Comparison of ENCODE assay signal across 8 cellular contexts in genomic region chr19:55625004-55625326, GRCh38. TPM values are rescaled to one million over a fixed set of nuclear protein-coding genes. Genes with fewer than 3 reads are reported as not detected.
DNase-seq lines count a peak whose midpoint lies in the region; ATAC-seq and TF ChIP-seq lines count a peak whose summit lies in the region.

No MANE protein-coding gene starts in this region.

- ATAC-seq in naive B cell (ENCODE audit: low read depth in 2 of 2), result no peak

- no peaks in the 10 kb centered on the region for H3K4me1 ChIP-seq in HUES64 (ENCODE audit: insufficient read depth, low read length)

- POLR2A ChIA-PET in AG04450 (lab: Yijun Ruan, JAX), result interaction anchor here (0.7 to 1.3 kb wide), 16 partner anchors 10 to 366 kb away, joined by 3 to 8 read pairs (median 4); partner anchors contain the start of genes FIZ1, NAT14, PPP6R1 and U2AF2

- H3K27ac Mint-ChIP-seq in naive B cell, result peak overlapping the region; percentile 96 to 100 (median 98)

- H3K27ac ChIP-seq in AG04450 (ENCODE audit: low read depth, low read length) (peak overlapping the region; percentile 90), HUES64 (ENCODE audit: low read depth, low read length) (peak overlapping the region; percentile 99; the same call in 1 of the 2 replicates)

- peak overlapping the region; percentile 77 for H3K4me3 ChIP-seq in AG04450 (ENCODE audit: low read depth, low read length)
- peak overlapping the region; percentile 61 for H3K4me3 ChIP-seq in HUES64 (ENCODE audit: low read length)
- peak overlapping the region; percentile 87 for H3K4me3 ChIP-seq in choroid plexus epithelial cell (ENCODE audit: low read depth, low read length)

- H3K9me3 ChIP-seq in AG04450 (ENCODE audit: control insufficient read depth, insufficient read depth, low read length) (no peaks in the 10 kb centered on the region; the same call in 1 of the 2 replicates), HUES64 (ENCODE audit: insufficient read depth, low read depth, low read length) (no peaks in the 10 kb centered on the region)

- DNase-seq in AG04450 (ENCODE audit: low read depth, low spot score) (no peak), choroid plexus epithelial cell (ENCODE audit: low read depth) (no peak), naive B cell (no peak), ACHN (no peak), NCI-H1417 treated with DMSO at 0.1 percent for 48 hours (lab: John Stamatoyannopoulos, UW) (no peak), middle frontal gyrus (ENCODE audit: extremely low spot score, low spot score) (no peak), NCI-H526 (lab: John Stamatoyannopoulos, UW) (no peak)

- H3K4me3 Mint-ChIP-seq in naive B cell, result peak overlapping the region; percentile 87 to 98 (median 94)

- no peak overlapping the region for H3K9ac ChIP-seq in HUES64 (ENCODE audit: low read depth, low read length)

- peaks cover 12% of the 10 kb centered on the region; the same call in 1 of the 2 replicates for H3K36me3 ChIP-seq in HUES64 (ENCODE audit: insufficient read depth, low read length)

- CTCF ChIA-PET in AG04450 (lab: Charles Lee), result interaction anchor here (0.5 to 3.4 kb wide), 11 partner anchors 8 to 484 kb away, joined by 3 to 17 read pairs (median 6); no protein-coding TSS in a partner anchor

- peaks cover 0 to 4% (median 0%) of the 10 kb centered on the region in 3 donors for H3K27me3 Mint-ChIP-seq in naive B cell

- H3K4me1 Mint-ChIP-seq in naive B cell, result peaks cover 12 to 31% (median 17%) of the 10 kb centered on the region in 3 donors

- TF ChIP-seq CTCF in AG04450 (IDR thresholded peaks at IDR 0.05; ENCODE audit: low read depth, low read length) (no peak), choroid plexus epithelial cell (conservative IDR thresholded peaks at IDR 0.05; ENCODE audit: low read depth, low read length) (no peak)

- 62% methylated on average over 11 of the region's 11 CpGs for WGBS in HUES64

- in situ Hi-C loops in ACHN (cut with HindIII; ENCODE audit: low pct_ligation_motif_present, low pct_unique_long_range_greater_than_20kb, low sequenced_read_pairs), result loop anchor here (10.0 kb wide), 1 partner anchor 110 kb away; no protein-coding TSS in a partner anchor

- H3K27me3 ChIP-seq in AG04450 (ENCODE audit: control insufficient read depth, insufficient read depth, low read length) (no peaks in the 10 kb centered on the region), HUES64 (ENCODE audit: insufficient read depth, low read length) (no peaks in the 10 kb centered on the region)

- H3K36me3 Mint-ChIP-seq in naive B cell, result no peaks in the 10 kb centered on the region

- H3K9me3 Mint-ChIP-seq in naive B cell, result peaks cover 0 to 5% (median 0%) of the 10 kb centered on the region in 7 donors

RNA-seq across cellular contexts. Expression of gene ZNF784, which starts 0.6 kb away (rescaled TPM):
- polyA plus RNA-seq in AG04450 (2011; rRNA removed), result 1.9 and 2.8 TPM in 2 replicates
- polyA minus RNA-seq in AG04450 (2011; rRNA and poly(A)+ RNA removed), result 3.0 and 3.2 TPM in 2 replicates
- 7.1 TPM for polyA plus RNA-seq in HUES64 (2013, experiment 1 of 2)
- polyA plus RNA-seq in HUES64 (2013, experiment 2 of 2), result 10.1 TPM
- polyA plus RNA-seq in naive B cell (ENCODE audit: low read depth in 6 of 6), result 1 to 10 TPM in 4 of 6 donors, under 1 TPM in 1, not detected in 1; 0.95 to 3.5 (median 2.7) TPM

RNA-seq across cellular contexts. Expression of gene ZNF580, which starts 15.8 kb away (rescaled TPM):
- 7.3 and 14.0 TPM in 2 replicates for polyA plus RNA-seq in AG04450 (2011; rRNA removed)
- polyA minus RNA-seq in AG04450 (2011; rRNA and poly(A)+ RNA removed), result 7.4 and 9.0 TPM in 2 replicates
- 15.0 TPM for polyA plus RNA-seq in HUES64 (2013, experiment 1 of 2)
- 21.9 TPM for polyA plus RNA-seq in HUES64 (2013, experiment 2 of 2)
- 10 to 100 TPM; 28.4 to 54.2 (median 31.5) TPM for polyA plus RNA-seq in naive B cell (ENCODE audit: low read depth in 6 of 6)

RNA-seq across cellular contexts. Expression of gene ZNF581, which starts 18.5 kb away (rescaled TPM):
- polyA plus RNA-seq in AG04450 (2011; rRNA removed) (19.1 and 22.9 TPM in 2 replicates), naive B cell (ENCODE audit: low read depth in 6 of 6) (10 to 100 TPM; 60.7 to 82.8 (median 65.4) TPM)
- polyA minus RNA-seq in AG04450 (2011; rRNA and poly(A)+ RNA removed), result 24.8 and 31.8 TPM in 2 replicates
- polyA plus RNA-seq in HUES64 (2013, experiment 1 of 2), result 34.8 TPM
- 47.0 TPM for polyA plus RNA-seq in HUES64 (2013, experiment 2 of 2)

RNA-seq across cellular contexts. Expression of gene ZNF865, which starts 19.5 kb away (rescaled TPM):
- polyA plus RNA-seq in AG04450 (2011; rRNA removed) (0.88 and 1.4 TPM in 2 replicates), naive B cell (ENCODE audit: low read depth in 6 of 6) (under 1 TPM in 4 of 6 donors, not detected in 2; 0.12 to 0.60 (median 0.18) TPM)
- polyA minus RNA-seq in AG04450 (2011; rRNA and poly(A)+ RNA removed), result 1.4 and 1.7 TPM in 2 replicates
- polyA plus RNA-seq in HUES64 (2013, experiment 1 of 2), result 8.5 TPM
- polyA plus RNA-seq in HUES64 (2013, experiment 2 of 2), result 11.0 TPM

RNA-seq across cellular contexts. Expression of gene CCDC106, which starts 23.0 kb away (rescaled TPM):
- polyA plus RNA-seq in AG04450 (2011; rRNA removed) (6.2 and 8.7 TPM in 2 replicates), naive B cell (ENCODE audit: low read depth in 6 of 6) (10 to 100 TPM in 3 of 6 donors, 1 to 10 TPM in 3; 8.1 to 13.0 (median 9.7) TPM)
- 4.0 and 7.8 TPM in 2 replicates for polyA minus RNA-seq in AG04450 (2011; rRNA and poly(A)+ RNA removed)
- polyA plus RNA-seq in HUES64 (2013, experiment 1 of 2), result 8.7 TPM
- 12.6 TPM for polyA plus RNA-seq in HUES64 (2013, experiment 2 of 2)
